ENCODE assay signal across 8 cellular contexts in genomic region chr20:51318058-51318960, GRCh38.
DNase-seq lines count a peak whose midpoint lies in the region; ATAC-seq and TF ChIP-seq lines count a peak whose summit lies in the region.

No MANE protein-coding gene starts in this region.

- H3K4me1 ChIP-seq in ascending aorta (no peaks in the 10 kb centered on the region), left lung (no peaks in the 10 kb centered on the region)

- no peak overlapping the region for H3K4me3 ChIP-seq in HFF-Myc (replicated peaks; ENCODE audit: low read depth, low read length)
- H3K4me3 ChIP-seq in ascending aorta: no peak overlapping the region
- no peak overlapping the region for H3K4me3 ChIP-seq in left lung

- H3K27ac ChIP-seq in ascending aorta (no peak overlapping the region), left lung (no peak overlapping the region)

- DNase-seq in AG09319 (ENCODE audit: extremely low read depth, low read depth): no peak
- no peak for DNase-seq in HFF-Myc (ENCODE audit: extremely low read depth, low read depth)
- peak in 4 of 5 donors; percentile 11 to 29 (median 18) for DNase-seq in T-helper 1 cell
- no peak for DNase-seq in ascending aorta (ENCODE audit: low spot score in 2 of 2)
- DNase-seq in left lung: no peak
- DNase-seq in stimulated activated CD8-positive, alpha-beta memory T cell treated with anti-CD3 and anti-CD28 coated beads, Interleukin-7, amount 100 ng/mL, for 24 hours (ENCODE audit: low read depth): peak; percentile 37

- intact Hi-C loops in ascending aorta (cut with DNase I): no loop called here
- intact Hi-C loops in left lung (cut with DNase I): no loop called here

- ATAC-seq in left lung (peak; percentile 33), HG02852 (IDR thresholded peaks at IDR 0.05; ENCODE audit: unreplicated experiment) (no peak), HG02798 (IDR thresholded peaks at IDR 0.05; ENCODE audit: poor library complexity, unreplicated experiment) (no peak)

- H3K9me3 ChIP-seq in ascending aorta (peaks cover 0 to 7% of the 10 kb centered on the region in 2 donors), left lung (no peaks in the 10 kb centered on the region)

- TF ChIP-seq CTCF in AG09319 (IDR thresholded peaks at IDR 0.05; ENCODE audit: low read depth, low read length): peak; percentile 35
- TF ChIP-seq CTCF in HFF-Myc (IDR thresholded peaks at IDR 0.05; ENCODE audit: low read depth, low read length, missing control alignments): peak; percentile 77
- peak in 2 of 3 experiments; percentile 10 to 14 for TF ChIP-seq CTCF in ascending aorta (IDR thresholded peaks at IDR 0.05)
- TF ChIP-seq CTCF in left lung (IDR thresholded peaks at IDR 0.05): peak in 1 of 2 donors; percentile 34

- H3K36me3 ChIP-seq in ascending aorta (no peaks in the 10 kb centered on the region), left lung (no peaks in the 10 kb centered on the region)

- no peaks in the 10 kb centered on the region for H3K27me3 ChIP-seq in ascending aorta
- H3K27me3 ChIP-seq in left lung: peaks cover 0 to 11% of the 10 kb centered on the region in 2 donors

Comparison
In these comparisons a context has a peak if more than half of its experiments do, and no peak if none do; other contexts are left out.
1. DNase-seq: peak in T-helper 1 cell (4 of 5) and stimulated activated CD8-positive, alpha-beta memory T cell treated with anti-CD3 and anti-CD28 coated beads, Interleukin-7, amount 100 ng/mL, for 24 hours (single experiment); none in AG09319 (single experiment), HFF-Myc (single experiment), ascending aorta (0 of 2) and left lung (0 of 2).